9 cellular contexts compared by ENCODE assay signal in the genomic region with DNA sequence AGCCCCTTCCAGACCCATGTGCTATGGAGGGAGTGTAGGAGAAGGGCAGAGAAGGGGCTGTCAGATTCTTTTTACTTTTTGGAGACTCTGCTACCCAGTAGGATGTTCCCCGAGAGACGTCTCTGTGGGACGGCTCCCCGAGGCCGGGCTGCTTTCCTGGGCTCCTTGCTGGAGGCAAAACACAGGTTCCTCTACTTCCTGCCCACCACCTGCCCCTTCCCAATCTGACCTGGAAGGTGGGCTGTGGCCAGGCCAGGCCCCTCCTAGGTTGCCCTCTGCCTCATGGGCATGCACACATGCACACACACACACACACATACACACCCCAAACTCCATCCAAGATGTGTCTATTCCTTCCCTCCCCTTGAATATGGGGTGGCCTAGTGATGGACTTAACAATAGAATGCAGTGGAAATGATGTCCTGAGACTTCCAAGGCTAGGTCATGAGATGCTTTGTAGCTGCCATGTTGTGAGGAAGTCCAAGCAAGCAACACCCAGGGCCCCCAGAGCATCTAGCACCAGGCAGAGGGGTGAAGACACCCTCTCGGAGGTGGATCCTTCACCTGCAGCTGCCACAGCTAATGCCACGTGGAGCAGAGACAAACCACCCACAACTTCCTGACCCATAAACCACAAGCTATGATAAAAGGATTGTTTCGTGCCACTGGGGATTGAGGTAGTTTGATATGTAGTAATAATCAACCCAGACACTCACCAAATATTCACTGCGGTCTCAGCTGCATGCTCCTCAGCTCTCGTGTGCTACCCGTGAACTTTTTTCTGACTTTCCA. TPM values are rescaled to one million over a fixed set of nuclear protein-coding genes. Genes with fewer than 3 reads are reported as not detected.
A peak's percentile ranks its signal among the peaks of the same experiment; 100 is the strongest.
DNase-seq lines count a peak whose midpoint lies in the region; ATAC-seq, FAIRE-seq and TF ChIP-seq lines count a peak whose summit lies in the region.
"Had no signal": no experiment of that assay in that cellular context is flagged by ENCODE, and none has a peak within 500 bp of the region (broad histone marks: within the 10 kb centered on the region; RNA-seq: fewer than 3 reads in every experiment).

No MANE protein-coding gene starts in this region.

- CTCF ChIA-PET in activated CD8-positive, alpha-beta memory T cell treated with anti-CD3 and anti-CD28 coated beads, Interleukin-2, amount 10 ng/mL, durations not matched to agents 7 days and 5 days (lab: Charles Lee) = interaction anchor here (1.2 to 14.6 kb wide), 10 partner anchors 9 to 58 kb away, joined by 3 to 309 read pairs (median 7); no protein-coding TSS in a partner anchor
- CTCF ChIA-PET in SK-N-SH (lab: Yijun Ruan, JAX) = interaction anchor here (0.6 to 2.3 kb wide), 4 partner anchors 23 to 394 kb away, joined by 3 to 9 read pairs (median 4); no protein-coding TSS in a partner anchor

- no peaks in the 10 kb centered on the region for H4K20me1 ChIP-seq in SK-N-SH (ENCODE audit: insufficient read depth)

- H3K36me3 Mint-ChIP-seq in activated CD8-positive, alpha-beta memory T cell treated with anti-CD3 and anti-CD28 coated beads, Interleukin-2, amount 10 ng/mL, durations not matched to agents 7 days and 5 days = peaks cover 30% of the 10 kb centered on the region
- H3K36me3 Mint-ChIP-seq in naive B cell = peaks cover 0 to 24% of the 10 kb centered on the region in 2 donors

- no peak for TF ChIP-seq RAD21 in SK-N-SH (IDR thresholded peaks at IDR 0.05; ENCODE audit: low read length)

- H3K9me3 Mint-ChIP-seq in activated CD8-positive, alpha-beta memory T cell treated with anti-CD3 and anti-CD28 coated beads, Interleukin-2, amount 10 ng/mL, durations not matched to agents 7 days and 5 days (ENCODE audit: low read depth) = no peaks in the 10 kb centered on the region
- H3K9me3 Mint-ChIP-seq in naive B cell = peaks cover 3 to 26% (median 16%) of the 10 kb centered on the region in 7 donors

- H3K9me2 ChIP-seq in SK-N-SH = no peaks in the 10 kb centered on the region

- H3K79me2 ChIP-seq in SK-N-SH (ENCODE audit: insufficient read depth) = no peaks in the 10 kb centered on the region

- no peak overlapping the region for H3K27ac ChIP-seq in SK-N-SH (ENCODE audit: low read depth in 2 of 2, low read length in 1 of 2)

- DNase-seq in activated CD8-positive, alpha-beta memory T cell treated with anti-CD3 and anti-CD28 coated beads, Interleukin-2, amount 10 ng/mL, durations not matched to agents 7 days and 5 days = peak; percentile 91
- DNase-seq in naive B cell (peak; percentile 72), SK-N-SH (no peak), NCI-H446 treated with DMSO at 0.1 percent for 48 hours (lab: John Stamatoyannopoulos, UW) (no peak), HTR-8/SVneo (ENCODE audit: insufficient read length, low spot score) (no peak), SIG-M5 (lab: John Stamatoyannopoulos, UW) (no peak)

- H3F3A ChIP-seq in SK-N-SH (replicated peaks; ENCODE audit: insufficient read depth) = no peaks in the 10 kb centered on the region

- H3K27me3 Mint-ChIP-seq in activated CD8-positive, alpha-beta memory T cell treated with anti-CD3 and anti-CD28 coated beads, Interleukin-2, amount 10 ng/mL, durations not matched to agents 7 days and 5 days = no peaks in the 10 kb centered on the region
- peaks cover 40 to 69% (median 63%) of the 10 kb centered on the region in 3 donors for H3K27me3 Mint-ChIP-seq in naive B cell

- H3K4me3 ChIP-seq in SK-N-SH (ENCODE audit: low read depth in 2 of 2, low read length in 1 of 2) = no peak overlapping the region

- H3K36me3 ChIP-seq in SK-N-SH (replicated peaks in 1 of 2; ENCODE audit: control insufficient read depth in 1 of 2, insufficient read depth in 2 of 2, low read length in 1 of 2) = no peaks in the 10 kb centered on the region

- no peak overlapping the region for H2AFZ ChIP-seq in SK-N-SH (ENCODE audit: low read depth)

- TF ChIP-seq CTCF in SK-N-SH (IDR thresholded peaks at IDR 0.05) = no peak

- H3K4me1 Mint-ChIP-seq in activated CD8-positive, alpha-beta memory T cell treated with anti-CD3 and anti-CD28 coated beads, Interleukin-2, amount 10 ng/mL, durations not matched to agents 7 days and 5 days = peaks cover 74% of the 10 kb centered on the region
- peaks cover 18 to 44% (median 25%) of the 10 kb centered on the region in 3 donors for H3K4me1 Mint-ChIP-seq in naive B cell

- H3K9ac ChIP-seq in SK-N-SH = no peak overlapping the region

- no peaks in the 10 kb centered on the region for H3K27me3 ChIP-seq in SK-N-SH (ENCODE audit: insufficient read depth)

- no peaks in the 10 kb centered on the region for H3K9me3 ChIP-seq in SK-N-SH

- H3K4me2 ChIP-seq in SK-N-SH = no peak overlapping the region

- WGBS in SK-N-SH (ENCODE audit: low lambda C conversion rate) = 80% methylated on average over 11 of the region's 11 CpGs

- no peak for FAIRE-seq in HTR-8/SVneo (lab: Jason Lieb, UNC)
- FAIRE-seq: keratinocyte had no signal

- peak; percentile 63 for ATAC-seq in GM19372 (IDR thresholded peaks at IDR 0.05; ENCODE audit: low read depth, unreplicated experiment)
- ATAC-seq in HG03460 (IDR thresholded peaks at IDR 0.05; ENCODE audit: unreplicated experiment) = peak; percentile 61
- peak; percentile 71 for ATAC-seq in activated CD8-positive, alpha-beta memory T cell treated with anti-CD3 and anti-CD28 coated beads, Interleukin-2, amount 10 ng/mL, durations not matched to agents 7 days and 5 days
- ATAC-seq in naive B cell (ENCODE audit: low read depth in 2 of 2) = peak; percentile 95 to 97

- peaks cover 0 to 3% of the 10 kb centered on the region in 2 experiments; a peak in 1 of 4 replicates for H3K4me1 ChIP-seq in SK-N-SH (ENCODE audit: control insufficient read depth in 1 of 2, insufficient read depth in 2 of 2, low read depth in 1 of 2, low read length in 1 of 2)

- POLR2A ChIA-PET in SK-N-SH (lab: Yijun Ruan, JAX) = no interaction called here

- TF ChIP-seq EP300 in SK-N-SH (IDR thresholded peaks at IDR 0.05; ENCODE audit: borderline replicate concordance in 1 of 2, low read depth in 1 of 2, low read length in 1 of 2) = no peak

- H3K27ac Mint-ChIP-seq in activated CD8-positive, alpha-beta memory T cell treated with anti-CD3 and anti-CD28 coated beads, Interleukin-2, amount 10 ng/mL, durations not matched to agents 7 days and 5 days = peak overlapping the region; percentile 93
- peak overlapping the region in 2 of 6 donors; percentile 54 to 83 for H3K27ac Mint-ChIP-seq in naive B cell

- H3K4me3 Mint-ChIP-seq in activated CD8-positive, alpha-beta memory T cell treated with anti-CD3 and anti-CD28 coated beads, Interleukin-2, amount 10 ng/mL, durations not matched to agents 7 days and 5 days = peak overlapping the region; percentile 26
- peak overlapping the region in 4 of 8 donors; percentile 16 to 84 (median 34) for H3K4me3 Mint-ChIP-seq in naive B cell

TF ChIP-seq in SK-N-SH, 30 proteins besides CTCF, POLR2A, EP300 and RAD21:
- TF ChIP-seq, protein P1, sequence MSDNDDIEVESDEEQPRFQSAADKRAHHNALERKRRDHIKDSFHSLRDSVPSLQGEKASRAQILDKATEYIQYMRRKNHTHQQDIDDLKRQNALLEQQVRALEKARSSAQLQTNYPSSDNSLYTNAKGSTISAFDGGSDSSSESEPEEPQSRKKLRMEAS (IDR thresholded peaks at IDR 0.05; ENCODE audit: low read depth) = no peak
- TF ChIP-seq SIN3A (IDR thresholded peaks at IDR 0.05; ENCODE audit: borderline replicate concordance, low read depth, low read length) (no peak), POLR2AphosphoS5 (IDR thresholded peaks at IDR 0.05; ENCODE audit: low read depth, low read length) (no peak), NRF1 (IDR thresholded peaks at IDR 0.05; ENCODE audit: low read depth, low read length) (no peak), NFIC (IDR thresholded peaks at IDR 0.05; ENCODE audit: borderline replicate concordance) (no peak), RXRA (IDR thresholded peaks at IDR 0.05; ENCODE audit: borderline replicate concordance, low read depth) (no peak), ELF1 (IDR thresholded peaks at IDR 0.05) (no peak), MXI1 (IDR thresholded peaks at IDR 0.05; ENCODE audit: low read depth, low read length) (no peak), RFX5 (IDR thresholded peaks at IDR 0.05; ENCODE audit: low read length) (no peak)
- TF ChIP-seq, protein P2, sequence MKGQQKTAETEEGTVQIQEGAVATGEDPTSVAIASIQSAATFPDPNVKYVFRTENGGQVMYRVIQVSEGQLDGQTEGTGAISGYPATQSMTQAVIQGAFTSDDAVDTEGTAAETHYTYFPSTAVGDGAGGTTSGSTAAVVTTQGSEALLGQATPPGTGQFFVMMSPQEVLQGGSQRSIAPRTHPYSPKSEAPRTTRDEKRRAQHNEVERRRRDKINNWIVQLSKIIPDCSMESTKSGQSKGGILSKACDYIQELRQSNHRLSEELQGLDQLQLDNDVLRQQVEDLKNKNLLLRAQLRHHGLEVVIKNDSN (IDR thresholded peaks at IDR 0.05; ENCODE audit: borderline replicate concordance, low read depth) = no peak
TF ChIP-seq in SK-N-SH: peak in this region for 0.

RNA-seq across cellular contexts. Expression of a gene that starts 1.6 kb away (rescaled TPM):
- 100 to 1,000 TPM; 116 to 177 TPM for total RNA-seq in activated CD8-positive, alpha-beta memory T cell treated with anti-CD3 and anti-CD28 coated beads, Interleukin-2, amount 10 ng/mL, durations not matched to agents 7 days and 5 days
- polyA plus RNA-seq in naive B cell (ENCODE audit: low read depth in 6 of 6) = under 1 TPM in 3 of 6 donors, not detected in 3; 0.18 to 0.62 (median 0.29) TPM
- polyA plus RNA-seq in SK-N-SH (2012; rRNA removed) = 0.13 and 0.15 TPM in 2 replicates
- 0.01 and 0.03 TPM in 2 replicates for polyA plus RNA-seq in SK-N-SH (2012; cell fraction: cytosol; rRNA removed)
- 0.20 and 0.33 TPM in 2 replicates for polyA plus RNA-seq in SK-N-SH (2012; cell fraction: nucleus; rRNA removed)

RNA-seq across cellular contexts. Expression of a gene that starts 19.1 kb away (rescaled TPM):
- total RNA-seq in activated CD8-positive, alpha-beta memory T cell treated with anti-CD3 and anti-CD28 coated beads, Interleukin-2, amount 10 ng/mL, durations not matched to agents 7 days and 5 days = under 1 TPM in 1 of 2 experiments, not detected in 1; 0.14 TPM
- polyA plus RNA-seq in naive B cell (ENCODE audit: low read depth in 6 of 6) (not detected), SK-N-SH (2012; rRNA removed) (not detected in 2 replicates)
- not detected in 2 replicates for polyA plus RNA-seq in SK-N-SH (2012; cell fraction: cytosol; rRNA removed)
- not detected in 2 replicates for polyA plus RNA-seq in SK-N-SH (2012; cell fraction: nucleus; rRNA removed)
- polyA plus RNA-seq: keratinocyte had no signal

RNA-seq across cellular contexts. Expression of a gene that starts 48.2 kb away (rescaled TPM):
- 1 to 10 TPM; 3.4 to 4.2 TPM for total RNA-seq in activated CD8-positive, alpha-beta memory T cell treated with anti-CD3 and anti-CD28 coated beads, Interleukin-2, amount 10 ng/mL, durations not matched to agents 7 days and 5 days
- under 1 TPM in 5 of 6 donors, not detected in 1; 0.08 to 0.23 (median 0.20) TPM for polyA plus RNA-seq in naive B cell (ENCODE audit: low read depth in 6 of 6)
- 1.3 and 1.4 TPM in 2 replicates for polyA plus RNA-seq in SK-N-SH (2012; rRNA removed)
- 0.93 and 1.3 TPM in 2 replicates for polyA plus RNA-seq in SK-N-SH (2012; cell fraction: cytosol; rRNA removed)
- 1.6 and 1.9 TPM in 2 replicates for polyA plus RNA-seq in SK-N-SH (2012; cell fraction: nucleus; rRNA removed)

RNA-seq across cellular contexts. Expression of a gene that starts 50.8 kb away (rescaled TPM):
- total RNA-seq in activated CD8-positive, alpha-beta memory T cell treated with anti-CD3 and anti-CD28 coated beads, Interleukin-2, amount 10 ng/mL, durations not matched to agents 7 days and 5 days = not detected
- not detected for polyA plus RNA-seq in naive B cell (ENCODE audit: low read depth in 6 of 6)
- not detected in 2 replicates for polyA plus RNA-seq in SK-N-SH (2012; rRNA removed)
- polyA plus RNA-seq in SK-N-SH (2012; cell fraction: cytosol; rRNA removed) = not detected in 2 replicates
- not detected in 2 replicates for polyA plus RNA-seq in SK-N-SH (2012; cell fraction: nucleus; rRNA removed)

Comparison
In these comparisons a context has a peak if more than half of its experiments do, and no peak if none do; other contexts are left out.
1. DNase-seq: peak in activated CD8-positive, alpha-beta memory T cell treated with anti-CD3 and anti-CD28 coated beads, Interleukin-2, amount 10 ng/mL, durations not matched to agents 7 days and 5 days (single experiment) and naive B cell (single experiment); none in SK-N-SH (single experiment), NCI-H446 treated with DMSO at 0.1 percent for 48 hours (single experiment), HTR-8/SVneo (single experiment) and SIG-M5 (single experiment).
2. Peak in every context shown above with its lines, with median percentiles within 50 percentile points of each other: ATAC-seq.